Comparison of ENCODE assay signal across 1 cellular context in genomic region chr18:10239138-10239537, GRCh38.
TF ChIP-seq lines count a peak whose summit lies in the region.

No MANE protein-coding gene starts in this region.

TF ChIP-seq in HepG2, 621 proteins besides CTCF, POLR2A, EP300 and RAD21 (continued from another document):
- TF ChIP-seq ZSCAN5A (CRISPR knock-in tag; IDR thresholded peaks at IDR 0.05; ENCODE audit: borderline replicate concordance) = no peak
- TF ChIP-seq KDM3A (CRISPR knock-in tag; IDR thresholded peaks at IDR 0.05; ENCODE audit: low read depth) = no peak
- no peak for TF ChIP-seq MLXIP (CRISPR knock-in tag; IDR thresholded peaks at IDR 0.05; ENCODE audit: borderline replicate concordance)
- no peak for TF ChIP-seq ZNF746 (CRISPR knock-in tag; IDR thresholded peaks at IDR 0.05)
- no peak for TF ChIP-seq NFAT5 (CRISPR knock-in tag; IDR thresholded peaks at IDR 0.05)
- TF ChIP-seq GTF2F1 (IDR thresholded peaks at IDR 0.05; ENCODE audit: low read length) = no peak
- TF ChIP-seq EEA1 (CRISPR knock-in tag; IDR thresholded peaks at IDR 0.05; ENCODE audit: borderline replicate concordance) = no peak
- TF ChIP-seq ZKSCAN8 (CRISPR knock-in tag; IDR thresholded peaks at IDR 0.05; ENCODE audit: borderline replicate concordance) = no peak
- TF ChIP-seq TFDP1 (CRISPR knock-in tag; IDR thresholded peaks at IDR 0.05; ENCODE audit: borderline replicate concordance) = no peak
- no peak for TF ChIP-seq ATF1 (CRISPR knock-in tag; IDR thresholded peaks at IDR 0.05)
- TF ChIP-seq MAFF (IDR thresholded peaks at IDR 0.05; ENCODE audit: low read depth, low read length) = no peak
- TF ChIP-seq PRDM4 (CRISPR knock-in tag; IDR thresholded peaks at IDR 0.05; ENCODE audit: borderline replicate concordance) = no peak
